Comparison of ENCODE assay signal across 10 cellular contexts in genomic region chr20:50144362-50144761, GRCh38. TPM values are rescaled to one million over a fixed set of nuclear protein-coding genes. Genes with fewer than 3 reads are reported as not detected.
A peak's percentile ranks its signal among the peaks of the same experiment; 100 is the strongest.
DNase-seq lines count a peak whose midpoint lies in the region; ATAC-seq and TF ChIP-seq lines count a peak whose summit lies in the region.
"Had no signal": no experiment of that assay in that cellular context is flagged by ENCODE, and none has a peak within 500 bp of the region (broad histone marks: within the 10 kb centered on the region; RNA-seq: fewer than 3 reads in every experiment).

No MANE protein-coding gene starts in this region.

- peaks cover 68 to 72% of the 10 kb centered on the region in 2 experiments for H3K36me3 ChIP-seq in mesenchymal stem cell (ENCODE audit: control insufficient read depth in 1 of 2, insufficient read depth in 2 of 2, low read depth in 1 of 2, low read length in 2 of 2)

- no peak overlapping the region for H3K4ac ChIP-seq in mesenchymal stem cell (ENCODE audit: low read depth in 1 of 2, low read length in 2 of 2)

- H3K36me3 Mint-ChIP-seq in chondrocyte (ENCODE audit: low read depth): peaks cover 16% of the 10 kb centered on the region

- POLR2A ChIA-PET in AG04450 (lab: Yijun Ruan, JAX): interaction anchor here (1.1 to 2.0 kb wide), 3 partner anchors 9 to 29 kb away, joined by 6 to 23 read pairs (median 8); partner anchors contain the start of gene PEDS1

- H4K91ac ChIP-seq in mesenchymal stem cell (ENCODE audit: low read length): no peak overlapping the region

- no peak overlapping the region for H3K14ac ChIP-seq in mesenchymal stem cell (ENCODE audit: low read length in 2 of 2)

- no peak overlapping the region for H2BK120ac ChIP-seq in mesenchymal stem cell (ENCODE audit: low read depth, low read length)

- no peaks in the 10 kb centered on the region for H3K9me3 Mint-ChIP-seq in chondrocyte (ENCODE audit: low read depth)

- no peak overlapping the region for H3K4me3 ChIP-seq in AG04450 (ENCODE audit: low read depth, low read length)
- H3K4me3 ChIP-seq in mesenchymal stem cell (ENCODE audit: insufficient read depth in 1 of 2, low read depth in 1 of 2, low read length in 2 of 2): no peak overlapping the region

- H3K27me3 Mint-ChIP-seq in chondrocyte (ENCODE audit: low read depth): no peaks in the 10 kb centered on the region

- H3K27ac Mint-ChIP-seq in chondrocyte (ENCODE audit: unreplicated experiment): peak overlapping the region; percentile 98

- WGBS in mesenchymal stem cell: 33% methylated on average over 4 of the region's 4 CpGs

- peak overlapping the region in 1 of 2 experiments; percentile 46 for H3K18ac ChIP-seq in mesenchymal stem cell (ENCODE audit: low read depth in 1 of 2, low read length in 2 of 2)

- CTCF ChIA-PET in AG04450 (lab: Charles Lee): interaction anchor here (0.6 to 1.3 kb wide), 3 partner anchors 24 to 34 kb away, joined by 3 to 4 read pairs (median 3); no protein-coding TSS in a partner anchor

- peaks cover 42% of the 10 kb centered on the region for H3K4me1 ChIP-seq in mesenchymal stem cell (ENCODE audit: control insufficient read depth, insufficient read depth, low read depth, low read length)

- H3K4me3 Mint-ChIP-seq in chondrocyte (ENCODE audit: unreplicated experiment): no peak overlapping the region

- H2BK15ac ChIP-seq in mesenchymal stem cell (ENCODE audit: low read depth, poor library complexity, severe bottlenecking): no peak overlapping the region

- no peak overlapping the region for H3K4me2 ChIP-seq in mesenchymal stem cell (ENCODE audit: low read length, poor library complexity, severe bottlenecking)

- H4K8ac ChIP-seq in mesenchymal stem cell (ENCODE audit: low read length): no peak overlapping the region

- peak overlapping the region; percentile 95 for H3K27ac ChIP-seq in AG04450 (ENCODE audit: low read depth, low read length)
- H3K27ac ChIP-seq in mesenchymal stem cell (ENCODE audit: low read length, poor library complexity, severe bottlenecking): peak overlapping the region; percentile 67

- H3K27me3 ChIP-seq in AG04450 (ENCODE audit: control insufficient read depth, insufficient read depth, low read length) (no peaks in the 10 kb centered on the region), mesenchymal stem cell (ENCODE audit: control insufficient read depth in 1 of 2, insufficient read depth in 1 of 2, low read length in 2 of 2) (no peaks in the 10 kb centered on the region)

- no peak overlapping the region for H2BK5ac ChIP-seq in mesenchymal stem cell (ENCODE audit: low read depth, low read length, poor library complexity, severe bottlenecking)

- H2AK5ac ChIP-seq in mesenchymal stem cell (ENCODE audit: low read length, severe bottlenecking): no peak overlapping the region

- no peak overlapping the region for H2AFZ ChIP-seq in mesenchymal stem cell (ENCODE audit: low read depth, low read length)

- ATAC-seq in HG03045 (IDR thresholded peaks at IDR 0.05; ENCODE audit: unreplicated experiment): no peak
- no peak for ATAC-seq in HG03520 (IDR thresholded peaks at IDR 0.05; ENCODE audit: unreplicated experiment)
- ATAC-seq in GM21367 (IDR thresholded peaks at IDR 0.05; ENCODE audit: unreplicated experiment): no peak

- DNase-seq in AG04450 (ENCODE audit: low read depth, low spot score) (peak; percentile 95), M059J (ENCODE audit: low read depth) (peak; percentile 92), chondrocyte (ENCODE audit: low spot score) (no peak), mesenchymal stem cell (peak; percentile 100), UCSD-AML1 (lab: John Stamatoyannopoulos, UW; ENCODE audit: unreplicated experiment) (no peak)
- DNase-seq: DMS79 treated with DMSO at 0.1 percent for 48 hours, NCI-H69 had no signal

- no peak overlapping the region for H2BK12ac ChIP-seq in mesenchymal stem cell (ENCODE audit: low read length in 2 of 2)

- no peak overlapping the region for H3K23ac ChIP-seq in mesenchymal stem cell (ENCODE audit: low read length in 2 of 2)

- TF ChIP-seq CTCF in AG04450 (IDR thresholded peaks at IDR 0.05; ENCODE audit: low read depth, low read length) (no peak), chondrocyte (IDR thresholded peaks at IDR 0.05) (no peak)

- peaks cover 23% of the 10 kb centered on the region for H3K79me1 ChIP-seq in mesenchymal stem cell (replicated peaks; ENCODE audit: low read length, poor library complexity, severe bottlenecking)

- peak overlapping the region; percentile 43 for H3K9ac ChIP-seq in mesenchymal stem cell (ENCODE audit: low read length)

- H3K9me3 ChIP-seq in AG04450 (ENCODE audit: control insufficient read depth, insufficient read depth, low read length) (no peaks in the 10 kb centered on the region), mesenchymal stem cell (ENCODE audit: control insufficient read depth, low read length) (no peaks in the 10 kb centered on the region)

- peaks cover 72% of the 10 kb centered on the region for H3K4me1 Mint-ChIP-seq in chondrocyte (ENCODE audit: low read depth)

RNA-seq across cellular contexts. Expression of gene PEDS1, which starts 9.2 kb away (rescaled TPM):
- 24.7 and 34.1 TPM in 2 replicates for polyA plus RNA-seq in AG04450 (2011; rRNA removed)
- polyA minus RNA-seq in AG04450 (2011; rRNA and poly(A)+ RNA removed): 59.3 and 77.2 TPM in 2 replicates
- total RNA-seq in M059J (2014; rRNA removed; shearing (Covaris generic)): 49.6 and 61.9 TPM in 2 replicates
- total RNA-seq in chondrocyte: 36.8 to 42.3 TPM (median 41.4 TPM) in 3 replicates
- polyA plus RNA-seq in mesenchymal stem cell (2013, experiment 1 of 2): 59.1 TPM
- 58.4 TPM for polyA plus RNA-seq in mesenchymal stem cell (2013, experiment 2 of 2)

RNA-seq across cellular contexts. Expression of gene UBE2V1, which starts 31.4 kb away (rescaled TPM):
- 148 and 171 TPM in 2 replicates for polyA plus RNA-seq in AG04450 (2011; rRNA removed)
- 87.4 and 99.3 TPM in 2 replicates for polyA minus RNA-seq in AG04450 (2011; rRNA and poly(A)+ RNA removed)
- 135 and 170 TPM in 2 replicates for total RNA-seq in M059J (2014; rRNA removed; shearing (Covaris generic))
- 79.8 to 100 TPM (median 82.0 TPM) in 3 replicates for total RNA-seq in chondrocyte
- 292 TPM for polyA plus RNA-seq in mesenchymal stem cell (2013, experiment 1 of 2)
- polyA plus RNA-seq in mesenchymal stem cell (2013, experiment 2 of 2): 286 TPM

RNA-seq across cellular contexts. Expression of gene CEBPB, which starts 46.3 kb away (rescaled TPM):
- polyA plus RNA-seq in AG04450 (2011; rRNA removed): 19.1 and 23.6 TPM in 2 replicates
- 10.8 and 13.6 TPM in 2 replicates for polyA minus RNA-seq in AG04450 (2011; rRNA and poly(A)+ RNA removed)
- total RNA-seq in M059J (2014; rRNA removed; shearing (Covaris generic)): 37.7 and 51.8 TPM in 2 replicates
- 20.4 to 81.4 TPM (median 78.7 TPM) in 3 replicates for total RNA-seq in chondrocyte
- polyA plus RNA-seq in mesenchymal stem cell (2013, experiment 1 of 2): 130 TPM
- polyA plus RNA-seq in mesenchymal stem cell (2013, experiment 2 of 2): 131 TPM

Comparison
In these comparisons a context has a peak if more than half of its experiments do, and no peak if none do; other contexts are left out.
1. DNase-seq: peak in AG04450 (single experiment), M059J (single experiment) and mesenchymal stem cell (single experiment); none in chondrocyte (single experiment) and UCSD-AML1 (single experiment).